Comparison of ENCODE assay signal across 8 cellular contexts in the genomic region with DNA sequence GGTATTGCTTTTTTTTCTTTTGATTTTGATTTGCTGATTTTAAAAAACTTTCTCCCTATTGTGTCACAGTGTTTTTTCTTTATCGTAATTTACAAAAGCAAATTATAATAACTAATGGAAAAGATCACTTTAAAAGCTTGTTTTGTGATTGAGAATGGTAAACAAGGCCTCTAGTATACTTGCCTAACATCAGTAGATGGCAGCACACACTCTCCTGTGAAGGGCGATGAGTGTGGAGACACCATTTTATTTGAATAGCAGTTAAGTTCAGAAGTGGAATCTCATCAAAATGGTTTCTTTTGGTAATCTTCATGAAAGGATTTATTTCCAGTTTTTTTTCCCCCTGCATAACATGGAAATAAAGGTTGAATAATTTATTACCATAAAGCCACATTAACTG.
DNase-seq lines count a peak whose midpoint lies in the region; ATAC-seq, FAIRE-seq and TF ChIP-seq lines count a peak whose summit lies in the region.

No MANE protein-coding gene starts in this region.

- TF ChIP-seq CTCF in GM06990 (IDR thresholded peaks at IDR 0.05; ENCODE audit: insufficient read depth, low read length, poor library complexity, severe bottlenecking): peak; percentile 21
- no peak for TF ChIP-seq CTCF in astrocyte (IDR thresholded peaks at IDR 0.05; ENCODE audit: insufficient read depth, low read depth, low read length)
- no peak for TF ChIP-seq CTCF in GM20000 (IDR thresholded peaks at IDR 0.05; ENCODE audit: extremely low read depth, missing control alignments)

- H3K36me3 Mint-ChIP-seq in astrocyte (ENCODE audit: low read depth, unreplicated experiment): no peaks in the 10 kb centered on the region

- no peak overlapping the region for H3K4me3 Mint-ChIP-seq in astrocyte (ENCODE audit: unreplicated experiment)

- H3K4me1 ChIP-seq in astrocyte (ENCODE audit: insufficient read depth, low read length): no peaks in the 10 kb centered on the region

- no peak overlapping the region for H2AFZ ChIP-seq in astrocyte (ENCODE audit: low read depth, low read length)

- H3K9ac ChIP-seq in astrocyte (ENCODE audit: low read length): no peak overlapping the region

- no peaks in the 10 kb centered on the region for H3K79me2 ChIP-seq in astrocyte (ENCODE audit: insufficient read depth, low read length)

- H3K36me3 ChIP-seq in GM06990 (ENCODE audit: control insufficient read depth, insufficient read depth, low read length): no peaks in the 10 kb centered on the region
- no peaks in the 10 kb centered on the region for H3K36me3 ChIP-seq in astrocyte (ENCODE audit: insufficient read depth, low read length)

- no peaks in the 10 kb centered on the region for H3K4me1 Mint-ChIP-seq in astrocyte (ENCODE audit: low read depth, unreplicated experiment)

- no peak overlapping the region for H3K4me2 ChIP-seq in astrocyte (ENCODE audit: low read length)

- DNase-seq in GM06990 (ENCODE audit: extremely low read depth, insufficient read length) (no peak), NCI-H1092 (lab: John Stamatoyannopoulos, UW) (peak; percentile 57), astrocyte (ENCODE audit: low read depth) (no peak), myocyte (ENCODE audit: low read depth) (peak; percentile 2), SK-N-DZ (ENCODE audit: low spot score) (no peak), Right ventricle myocardium inferior (ENCODE audit: missing footprints) (no peak), GM20000 (ENCODE audit: low spot score) (no peak)
- no peak for DNase-seq in stimulated activated naive CD4-positive, alpha-beta T cell treated with Interleukin-2 at 50 U/mL for 16 hours (lab: John Stamatoyannopoulos, UW)

- H3K4me3 ChIP-seq in GM06990 (replicated peaks; ENCODE audit: low read depth, low read length) (no peak overlapping the region), astrocyte (ENCODE audit: insufficient read depth, low read depth, low read length) (no peak overlapping the region)

- no peaks in the 10 kb centered on the region for H3K27me3 Mint-ChIP-seq in astrocyte (ENCODE audit: low read depth, unreplicated experiment)

- no peaks in the 10 kb centered on the region for H3K9me3 Mint-ChIP-seq in astrocyte (ENCODE audit: unreplicated experiment)

- H3K27ac Mint-ChIP-seq in astrocyte (ENCODE audit: unreplicated experiment): no peak overlapping the region

- no peak for ATAC-seq in Right ventricle myocardium inferior

- H3K27me3 ChIP-seq in GM06990 (replicated peaks; ENCODE audit: control insufficient read depth, insufficient read depth, low read length) (no peaks in the 10 kb centered on the region), astrocyte (ENCODE audit: insufficient read depth, low read length) (no peaks in the 10 kb centered on the region)

- intact Hi-C loops in Right ventricle myocardium inferior (cut with DNase I): loop anchor here (5.0 kb wide), 1 partner anchor 274 kb away; no protein-coding TSS in a partner anchor

- no peak overlapping the region for H3K27ac ChIP-seq in astrocyte (ENCODE audit: low read depth, low read length)

- no peaks in the 10 kb centered on the region for H3K9me3 ChIP-seq in astrocyte (ENCODE audit: insufficient read depth, low read depth, low read length)

- H4K20me1 ChIP-seq in astrocyte (ENCODE audit: insufficient read depth, low read length): no peaks in the 10 kb centered on the region

- FAIRE-seq in astrocyte (lab: Jason Lieb, UNC): peak; percentile 66

Comparison
In these comparisons a context has a peak if more than half of its experiments do, and no peak if none do; other contexts are left out.
1. DNase-seq: peak in NCI-H1092 (single experiment) and myocyte (single experiment); none in GM06990 (single experiment), astrocyte (single experiment), stimulated activated naive CD4-positive, alpha-beta T cell treated with Interleukin-2 at 50 U/mL for 16 hours (single experiment), SK-N-DZ (single experiment), Right ventricle myocardium inferior (single experiment) and GM20000 (single experiment).